8 cellular contexts compared by ENCODE assay signal in the genomic region with DNA sequence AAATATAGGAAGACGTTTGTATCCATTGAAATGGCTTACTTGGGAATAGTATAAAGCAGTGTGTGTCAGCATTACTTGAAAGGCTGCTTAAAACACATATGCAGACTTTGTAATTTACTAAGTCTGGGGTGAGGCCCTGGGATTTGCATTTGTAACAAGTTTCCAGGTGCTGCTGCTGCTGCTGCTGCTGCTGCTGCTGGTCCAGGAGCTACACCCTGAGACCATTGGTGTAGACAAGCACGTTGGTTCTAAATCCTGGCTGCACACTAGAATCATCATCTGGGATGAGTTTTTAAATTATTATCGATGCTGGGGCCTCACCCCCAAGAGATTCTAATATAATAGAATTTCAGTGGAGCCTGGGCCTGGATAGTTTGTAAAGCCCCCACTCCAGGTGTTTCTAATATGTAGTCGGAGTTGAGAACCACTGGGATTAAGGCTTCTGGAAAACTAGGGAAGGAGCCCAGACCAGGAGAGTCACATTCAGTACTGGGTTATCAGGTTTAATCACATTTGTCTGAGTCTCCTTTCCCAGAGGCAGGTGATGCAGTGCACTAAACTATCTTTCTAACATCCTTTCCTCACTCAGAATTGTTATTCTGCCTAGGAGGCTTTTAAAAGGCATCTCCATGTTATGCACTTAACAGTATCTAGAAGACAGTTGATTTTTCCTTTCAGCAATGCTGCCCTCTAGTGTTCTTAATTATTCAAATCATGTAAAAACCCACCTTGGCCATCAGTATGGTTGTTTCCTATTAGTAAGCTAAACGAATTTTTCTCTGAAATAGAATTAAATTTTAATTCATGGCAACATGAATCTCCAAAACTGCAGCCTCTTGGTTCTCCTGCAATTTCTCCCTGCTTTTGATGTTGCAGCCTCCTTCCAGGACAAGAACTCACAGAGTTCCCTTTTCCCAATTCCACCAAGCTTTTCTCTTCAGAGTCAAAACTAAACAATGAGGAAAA. TPM values are rescaled to one million over a fixed set of nuclear protein-coding genes. Genes with fewer than 3 reads are reported as not detected.
A peak's percentile ranks its signal among the peaks of the same experiment; 100 is the strongest.
DNase-seq lines count a peak whose midpoint lies in the region; ATAC-seq and TF ChIP-seq lines count a peak whose summit lies in the region.

No MANE protein-coding gene starts in this region.

- no peaks in the 10 kb centered on the region for H3K9me3 Mint-ChIP-seq in CD8-positive, alpha-beta T cell
- H3K9me3 Mint-ChIP-seq in activated T-helper 1 cell treated with anti-CD3 and anti-CD28 coated beads, Interleukin-12 subunit alpha, Interleukin-12 subunit beta, Interleukin-2, Interleukin-4 antibody, amounts not matched to agents 30 ng/mL and 10 ng/mL and 1 ng/mL, durations not matched to agents 14 hours and 24 hours and 36 hours, result no peaks in the 10 kb centered on the region

- TF ChIP-seq POLR2A in stomach (IDR thresholded peaks at IDR 0.05), result no peak

- CTCF ChIA-PET in CD8-positive, alpha-beta T cell (lab: Charles Lee), result interaction anchor here (0.6 to 7.8 kb wide), 50 partner anchors 9 to 701 kb away, joined by 3 to 125 read pairs (median 4); no protein-coding TSS in a partner anchor

- peaks cover 15% of the 10 kb centered on the region for H3K27me3 Mint-ChIP-seq in CD8-positive, alpha-beta T cell (ENCODE audit: low read depth)
- peaks cover 20% of the 10 kb centered on the region for H3K27me3 Mint-ChIP-seq in activated T-helper 1 cell treated with anti-CD3 and anti-CD28 coated beads, Interleukin-12 subunit alpha, Interleukin-12 subunit beta, Interleukin-2, Interleukin-4 antibody, amounts not matched to agents 30 ng/mL and 10 ng/mL and 1 ng/mL, durations not matched to agents 14 hours and 24 hours and 36 hours (ENCODE audit: insufficient read depth)

- intact Hi-C loops in CD8-positive, alpha-beta T cell (cut with DNase I, micrococcal nuclease), result loop anchor here (1.0 to 5.0 kb wide), 9 partner anchors 26 to 569 kb away; no protein-coding TSS in a partner anchor
- intact Hi-C loops in stomach (cut with DNase I; ENCODE audit: low total_unique reads), result loop anchor here (5.0 kb wide), 1 partner anchor 357 kb away; no protein-coding TSS in a partner anchor
- intact Hi-C loops in activated T-helper 1 cell treated with anti-CD3 and anti-CD28 coated beads, Interleukin-12 subunit alpha, Interleukin-12 subunit beta, Interleukin-2, Interleukin-4 antibody, amounts not matched to agents 30 ng/mL and 10 ng/mL and 1 ng/mL, durations not matched to agents 14 hours and 24 hours and 36 hours (cut with micrococcal nuclease), result loop anchor here (1.0 to 10.0 kb wide), 6 partner anchors 26 to 465 kb away; no protein-coding TSS in a partner anchor

- no peak overlapping the region for H3K27ac Mint-ChIP-seq in CD8-positive, alpha-beta T cell
- H3K27ac Mint-ChIP-seq in activated T-helper 1 cell treated with anti-CD3 and anti-CD28 coated beads, Interleukin-12 subunit alpha, Interleukin-12 subunit beta, Interleukin-2, Interleukin-4 antibody, amounts not matched to agents 30 ng/mL and 10 ng/mL and 1 ng/mL, durations not matched to agents 14 hours and 24 hours and 36 hours, result no peak overlapping the region

- ATAC-seq in CD8-positive, alpha-beta T cell, result peak; percentile 86
- ATAC-seq in GM19023 (IDR thresholded peaks at IDR 0.05; ENCODE audit: unreplicated experiment) (peak; percentile 63), HG03432 (IDR thresholded peaks at IDR 0.05; ENCODE audit: unreplicated experiment) (peak; percentile 86)

- H3K9me3 ChIP-seq in CD8-positive, alpha-beta T cell (ENCODE audit: low read length), result no peaks in the 10 kb centered on the region
- H3K9me3 ChIP-seq in iPS DF 6.9 (ENCODE audit: control insufficient read depth, insufficient read depth, low read length) (no peaks in the 10 kb centered on the region), stomach (no peaks in the 10 kb centered on the region)

- H3K36me3 Mint-ChIP-seq in CD8-positive, alpha-beta T cell, result no peaks in the 10 kb centered on the region
- H3K36me3 Mint-ChIP-seq in activated T-helper 1 cell treated with anti-CD3 and anti-CD28 coated beads, Interleukin-12 subunit alpha, Interleukin-12 subunit beta, Interleukin-2, Interleukin-4 antibody, amounts not matched to agents 30 ng/mL and 10 ng/mL and 1 ng/mL, durations not matched to agents 14 hours and 24 hours and 36 hours (ENCODE audit: low read depth), result no peaks in the 10 kb centered on the region

- H3K4me1 ChIP-seq in CD8-positive, alpha-beta T cell (ENCODE audit: insufficient read depth, low read length), result no peaks in the 10 kb centered on the region
- H3K4me1 ChIP-seq in iPS DF 6.9 (ENCODE audit: control insufficient read depth, insufficient read depth, low read length), result no peaks in the 10 kb centered on the region
- H3K4me1 ChIP-seq in stomach, result peaks cover 0 to 16% (median 4%) of the 10 kb centered on the region in 4 donors

- H3K27me3 ChIP-seq in CD8-positive, alpha-beta T cell (ENCODE audit: insufficient read depth, low read length), result no peaks in the 10 kb centered on the region
- H3K27me3 ChIP-seq in iPS DF 6.9 (ENCODE audit: control insufficient read depth, insufficient read depth, low read length), result no peaks in the 10 kb centered on the region
- no peaks in the 10 kb centered on the region for H3K27me3 ChIP-seq in stomach

- no peak overlapping the region for H3K27ac ChIP-seq in CD8-positive, alpha-beta T cell (ENCODE audit: low read depth, low read length)
- H3K27ac ChIP-seq in iPS DF 6.9 (ENCODE audit: low read length), result no peak overlapping the region
- H3K27ac ChIP-seq in stomach, result no peak overlapping the region

- no peak for DNase-seq in CD8-positive, alpha-beta T cell
- peak; percentile 55 for DNase-seq in NCI-H446 treated with DMSO at 0.1 percent for 48 hours (lab: John Stamatoyannopoulos, UW)
- DNase-seq in astrocyte of the spinal cord (ENCODE audit: low read depth, low spot score), result peak; percentile 80
- peak; percentile 18 for DNase-seq in iPS DF 6.9 (ENCODE audit: low read depth, low spot score)
- no peak for DNase-seq in stomach
- DNase-seq in activated T-helper 1 cell treated with anti-CD3 and anti-CD28 coated beads, Interleukin-12 subunit alpha, Interleukin-12 subunit beta, Interleukin-2, Interleukin-4 antibody, amounts not matched to agents 30 ng/mL and 10 ng/mL and 1 ng/mL, durations not matched to agents 14 hours and 24 hours and 36 hours (ENCODE audit: low spot score), result no peak

- no peak overlapping the region for H3K4me3 Mint-ChIP-seq in CD8-positive, alpha-beta T cell
- no peak overlapping the region for H3K4me3 Mint-ChIP-seq in activated T-helper 1 cell treated with anti-CD3 and anti-CD28 coated beads, Interleukin-12 subunit alpha, Interleukin-12 subunit beta, Interleukin-2, Interleukin-4 antibody, amounts not matched to agents 30 ng/mL and 10 ng/mL and 1 ng/mL, durations not matched to agents 14 hours and 24 hours and 36 hours

- POLR2A ChIA-PET in CD8-positive, alpha-beta T cell (lab: Charles Lee), result no interaction called here

- in situ Hi-C loops in astrocyte of the spinal cord (cut with HindIII; ENCODE audit: low sequenced_read_pairs), result no loop called here

- WGBS in iPS DF 6.9 (ENCODE audit: insufficient coverage, insufficient read length), result no CpG with 5 or more reads among the region's 5 CpGs
- 54 to 63% (median 58%) methylated on average over 5 of the region's 5 CpGs for WGBS in stomach, 5 donors

- H3K4me1 Mint-ChIP-seq in CD8-positive, alpha-beta T cell (ENCODE audit: low read depth), result no peaks in the 10 kb centered on the region
- peaks cover 14% of the 10 kb centered on the region for H3K4me1 Mint-ChIP-seq in activated T-helper 1 cell treated with anti-CD3 and anti-CD28 coated beads, Interleukin-12 subunit alpha, Interleukin-12 subunit beta, Interleukin-2, Interleukin-4 antibody, amounts not matched to agents 30 ng/mL and 10 ng/mL and 1 ng/mL, durations not matched to agents 14 hours and 24 hours and 36 hours (ENCODE audit: low read depth)

- H3K4me3 ChIP-seq in CD8-positive, alpha-beta T cell (ENCODE audit: low read depth, low read length), result no peak overlapping the region
- H3K4me3 ChIP-seq in astrocyte of the spinal cord (ENCODE audit: low read depth, low read length) (no peak overlapping the region), iPS DF 6.9 (ENCODE audit: low read length) (no peak overlapping the region), stomach (no peak overlapping the region)

- no peaks in the 10 kb centered on the region for H3K36me3 ChIP-seq in CD8-positive, alpha-beta T cell (ENCODE audit: insufficient read depth, low read length)
- H3K36me3 ChIP-seq in iPS DF 6.9 (ENCODE audit: control insufficient read depth, insufficient read depth, low read length), result no peaks in the 10 kb centered on the region
- H3K36me3 ChIP-seq in stomach, result no peaks in the 10 kb centered on the region

- TF ChIP-seq CTCF in CD8-positive, alpha-beta T cell (IDR thresholded peaks at IDR 0.05), result peak; percentile 69
- no peak for TF ChIP-seq CTCF in astrocyte of the spinal cord (IDR thresholded peaks at IDR 0.05; ENCODE audit: low read depth, low read length)
- peak in 5 of 7 experiments; percentile 18 to 62 (median 36) for TF ChIP-seq CTCF in stomach (IDR thresholded peaks at IDR 0.05)

- no peak for TF ChIP-seq EP300 in stomach (IDR thresholded peaks at IDR 0.05)

RNA-seq across cellular contexts. Expression of gene SSR3, which starts 45.4 kb away (rescaled TPM):
- 10 to 100 TPM; 81.4 to 82.5 TPM for total RNA-seq in CD8-positive, alpha-beta T cell
- total RNA-seq in stomach, result 100 to 1,000 TPM in 1 of 5 donors, 10 to 100 TPM in 4; 30.4 to 190 (median 77.1) TPM
- 10 to 100 TPM; 70.1 to 82.5 (median 76.6) TPM for polyA plus RNA-seq in stomach
- 149 and 162 TPM in 2 replicates for total RNA-seq in activated T-helper 1 cell treated with anti-CD3 and anti-CD28 coated beads, Interleukin-12 subunit alpha, Interleukin-12 subunit beta, Interleukin-2, Interleukin-4 antibody, amounts not matched to agents 30 ng/mL and 10 ng/mL and 1 ng/mL, durations not matched to agents 14 hours and 24 hours and 36 hours

Comparison
In these comparisons a context has a peak if more than half of its experiments do, and no peak if none do; other contexts are left out.
1. DNase-seq: peak in NCI-H446 treated with DMSO at 0.1 percent for 48 hours (single experiment), astrocyte of the spinal cord (single experiment) and iPS DF 6.9 (single experiment); none in CD8-positive, alpha-beta T cell (0 of 7), stomach (single experiment) and activated T-helper 1 cell treated with anti-CD3 and anti-CD28 coated beads, Interleukin-12 subunit alpha, Interleukin-12 subunit beta, Interleukin-2, Interleukin-4 antibody, amounts not matched to agents 30 ng/mL and 10 ng/mL and 1 ng/mL, durations not matched to agents 14 hours and 24 hours and 36 hours (single experiment).
2. Peak in every context shown above with its lines, with median percentiles within 50 percentile points of each other: ATAC-seq.